ENCODE assay signal across 19 cellular contexts in the genomic region with DNA sequence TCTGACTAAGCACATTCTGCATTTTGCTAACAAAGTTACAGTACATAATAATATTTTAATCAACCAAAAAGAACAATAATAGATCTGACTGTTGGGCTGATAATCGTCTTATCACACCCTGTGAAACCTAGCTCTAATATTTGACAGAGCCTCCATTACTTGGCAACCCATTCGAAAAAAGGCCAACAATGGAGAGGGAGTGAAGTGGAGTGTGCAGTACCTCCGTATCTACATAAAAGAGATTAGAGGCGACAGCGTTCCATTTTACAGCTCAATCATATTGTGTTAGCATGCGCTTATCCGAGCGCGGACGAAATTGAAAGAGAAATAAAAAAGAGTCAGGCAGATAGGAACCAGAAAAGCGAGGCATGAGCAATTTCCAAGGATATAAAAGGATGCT.
"Had no signal": no experiment of that assay in that cellular context is flagged by ENCODE, and none has a peak within 500 bp of the region (broad histone marks: within the 10 kb centered on the region; RNA-seq: fewer than 3 reads in every experiment).

No MANE protein-coding gene starts in this region.

- H3K27me3 ChIP-seq: ascending aorta, suprapubic skin had no signal

- H3K9me3 Mint-ChIP-seq: activated CD4-positive, alpha-beta T cell treated with anti-CD3 and anti-CD28 coated beads, Interleukin-2, amount 10 ng/mL, durations not matched to agents 7 days and 5 days; activated naive CD4-positive, alpha-beta T cell treated with anti-CD3 and anti-CD28 coated beads, Interleukin-2, amount 50 U/mL, for 24 hours; nephron had no signal

- H3K36me3 Mint-ChIP-seq: activated naive CD4-positive, alpha-beta T cell treated with anti-CD3 and anti-CD28 coated beads, Interleukin-2, amount 50 U/mL, for 24 hours; T-cell had no signal

- DNase-seq: activated CD4-positive, alpha-beta T cell treated with anti-CD3 and anti-CD28 coated beads, Interleukin-2, amount 10 ng/mL, durations not matched to agents 7 days and 5 days; activated CD8-positive, alpha-beta T cell treated with anti-CD3 and anti-CD28 coated beads, Interleukin-2, amount 10 ng/mL, durations not matched to agents 7 days and 5 days; activated T-cell treated with anti-CD3 and anti-CD28 coated beads, Interleukin-2, amount 50 U/mL, for 24 hours; effector memory CD8-positive, alpha-beta T cell; hypothalamus; mammary epithelial cell; midbrain; nucleus accumbens; posterior cingulate gyrus; stimulated activated CD4-positive, alpha-beta T cell treated with anti-CD3 and anti-CD28 coated beads, Interleukin-2, amount 100 ng/mL, for 24 hours; T-cell; trophoblast cell had no signal

- H3K27ac Mint-ChIP-seq: activated CD4-positive, alpha-beta T cell treated with anti-CD3 and anti-CD28 coated beads, Interleukin-2, amount 10 ng/mL, durations not matched to agents 7 days and 5 days; activated CD8-positive, alpha-beta T cell treated with anti-CD3 and anti-CD28 coated beads, Interleukin-2, amount 10 ng/mL, durations not matched to agents 7 days and 5 days; activated naive CD4-positive, alpha-beta T cell treated with anti-CD3 and anti-CD28 coated beads, Interleukin-2, amount 50 U/mL, for 24 hours; activated T-cell treated with anti-CD3 and anti-CD28 coated beads, Interleukin-2, amount 50 U/mL, for 24 hours; effector memory CD8-positive, alpha-beta T cell; nephron; stimulated activated naive CD8-positive, alpha-beta T cell treated with anti-CD3 and anti-CD28 coated beads, Interleukin-15, Interleukin-2, amounts not matched to agents 100 ng/mL and 50 ng/mL, for 24 hours; T-cell had no signal

- H3K27me3 Mint-ChIP-seq: activated CD4-positive, alpha-beta T cell treated with anti-CD3 and anti-CD28 coated beads, Interleukin-2, amount 10 ng/mL, durations not matched to agents 7 days and 5 days; activated naive CD4-positive, alpha-beta T cell treated with anti-CD3 and anti-CD28 coated beads, Interleukin-2, amount 50 U/mL, for 24 hours; activated T-cell treated with anti-CD3 and anti-CD28 coated beads, Interleukin-2, amount 50 U/mL, for 24 hours; effector memory CD8-positive, alpha-beta T cell; stimulated activated naive CD8-positive, alpha-beta T cell treated with anti-CD3 and anti-CD28 coated beads, Interleukin-15, Interleukin-2, amounts not matched to agents 100 ng/mL and 50 ng/mL, for 24 hours; T-cell had no signal

- H3K36me3 ChIP-seq: ascending aorta, suprapubic skin had no signal

- H3K9me3 ChIP-seq: ascending aorta, suprapubic skin had no signal

- FAIRE-seq: keratinocyte had no signal

- ATAC-seq: activated CD8-positive, alpha-beta T cell treated with anti-CD3 and anti-CD28 coated beads, Interleukin-2, amount 10 ng/mL, durations not matched to agents 7 days and 5 days; effector memory CD8-positive, alpha-beta T cell; left lobe of liver; T-cell had no signal

- H3K4me3 ChIP-seq: ascending aorta, suprapubic skin had no signal

- H3K4me1 Mint-ChIP-seq: activated CD4-positive, alpha-beta T cell treated with anti-CD3 and anti-CD28 coated beads, Interleukin-2, amount 10 ng/mL, durations not matched to agents 7 days and 5 days; activated naive CD4-positive, alpha-beta T cell treated with anti-CD3 and anti-CD28 coated beads, Interleukin-2, amount 50 U/mL, for 24 hours; T-cell had no signal

- H3K4me3 Mint-ChIP-seq: activated CD4-positive, alpha-beta T cell treated with anti-CD3 and anti-CD28 coated beads, Interleukin-2, amount 10 ng/mL, durations not matched to agents 7 days and 5 days; activated CD8-positive, alpha-beta T cell treated with anti-CD3 and anti-CD28 coated beads, Interleukin-2, amount 10 ng/mL, durations not matched to agents 7 days and 5 days; activated naive CD4-positive, alpha-beta T cell treated with anti-CD3 and anti-CD28 coated beads, Interleukin-2, amount 50 U/mL, for 24 hours; activated T-cell treated with anti-CD3 and anti-CD28 coated beads, Interleukin-2, amount 50 U/mL, for 24 hours; effector memory CD8-positive, alpha-beta T cell; nephron; stimulated activated naive CD8-positive, alpha-beta T cell treated with anti-CD3 and anti-CD28 coated beads, Interleukin-15, Interleukin-2, amounts not matched to agents 100 ng/mL and 50 ng/mL, for 24 hours; T-cell had no signal

- H3K4me1 ChIP-seq: ascending aorta, suprapubic skin had no signal

- H3K27ac ChIP-seq: ascending aorta, suprapubic skin had no signal
